ENCODE assay signal across 2 cellular contexts in the genomic region with DNA sequence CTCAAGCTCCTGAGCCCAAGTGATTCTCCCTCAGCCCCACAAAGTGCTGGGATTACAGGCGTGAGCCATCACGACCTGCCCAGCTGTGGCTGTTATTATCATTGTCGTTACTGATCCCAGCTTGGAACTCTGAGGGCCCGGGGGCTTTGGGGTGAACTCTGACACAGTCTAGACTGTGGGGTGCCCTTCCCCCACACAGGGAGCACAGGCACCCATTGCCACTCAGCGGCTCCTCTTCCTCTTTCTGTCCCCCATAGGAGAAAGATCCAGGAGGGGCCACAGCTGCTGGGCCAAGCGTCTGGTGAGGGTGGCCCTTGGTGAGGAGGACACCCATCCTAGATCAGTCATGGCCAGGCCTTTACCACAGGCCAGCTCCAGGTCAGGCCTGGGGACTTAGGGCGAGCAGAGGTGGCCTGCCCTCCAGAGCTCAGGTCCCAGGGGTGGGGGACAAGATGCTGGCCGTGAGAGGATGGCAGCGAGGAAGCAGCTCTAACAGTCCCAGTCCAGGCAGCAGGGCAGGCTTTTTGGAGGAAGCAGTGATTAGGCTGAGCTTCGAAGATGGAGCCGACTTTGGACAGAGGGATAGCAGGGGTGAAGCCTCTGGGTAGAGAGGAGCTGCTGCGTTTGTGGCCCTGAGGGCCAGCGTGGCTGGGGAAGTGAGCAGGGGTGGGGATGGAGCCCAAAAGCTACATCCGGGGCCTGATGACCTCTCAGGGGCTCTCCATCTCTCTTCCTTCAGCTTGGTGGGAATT.
TF ChIP-seq lines count a peak whose summit lies in the region.

No MANE protein-coding gene starts in this region.

TF ChIP-seq in SK-N-SH, 30 proteins besides CTCF, POLR2A, EP300 and RAD21 (continued from another document):
- TF ChIP-seq SMC3 (IDR thresholded peaks at IDR 0.05; ENCODE audit: low read depth, low read length) (no peak), TAF1 (IDR thresholded peaks at IDR 0.05; ENCODE audit: borderline replicate concordance, low read depth, low read length) (no peak), MEF2A (IDR thresholded peaks at IDR 0.05; ENCODE audit: borderline replicate concordance, low read depth) (no peak), POLR2AphosphoS5 (IDR thresholded peaks at IDR 0.05; ENCODE audit: low read depth, low read length) (no peak)

TF ChIP-seq in SK-N-SH treated with all-trans-retinoic acid at 6 μM for 48 hours, 23 proteins besides CTCF, POLR2A, EP300 and RAD21 (continued from another document):
- TF ChIP-seq ARNTL (CRISPR knock-in tag; IDR thresholded peaks at IDR 0.05; ENCODE audit: borderline replicate concordance, low read depth) (no peak), OSR1 (CRISPR knock-in tag; IDR thresholded peaks at IDR 0.05) (no peak), ZNF8 (CRISPR knock-in tag; IDR thresholded peaks at IDR 0.05) (no peak), RARB (CRISPR knock-in tag; IDR thresholded peaks at IDR 0.05) (no peak), TCF4 (CRISPR knock-in tag; IDR thresholded peaks at IDR 0.05; ENCODE audit: borderline replicate concordance) (no peak), ZFP30 (CRISPR knock-in tag; IDR thresholded peaks at IDR 0.05) (no peak), ZFP3 (CRISPR knock-in tag; IDR thresholded peaks at IDR 0.05) (no peak), BACH2 (CRISPR knock-in tag; IDR thresholded peaks at IDR 0.05; ENCODE audit: borderline replicate concordance) (no peak), ZNF70 (CRISPR knock-in tag; IDR thresholded peaks at IDR 0.05) (no peak)
- TF ChIP-seq, protein P1, sequence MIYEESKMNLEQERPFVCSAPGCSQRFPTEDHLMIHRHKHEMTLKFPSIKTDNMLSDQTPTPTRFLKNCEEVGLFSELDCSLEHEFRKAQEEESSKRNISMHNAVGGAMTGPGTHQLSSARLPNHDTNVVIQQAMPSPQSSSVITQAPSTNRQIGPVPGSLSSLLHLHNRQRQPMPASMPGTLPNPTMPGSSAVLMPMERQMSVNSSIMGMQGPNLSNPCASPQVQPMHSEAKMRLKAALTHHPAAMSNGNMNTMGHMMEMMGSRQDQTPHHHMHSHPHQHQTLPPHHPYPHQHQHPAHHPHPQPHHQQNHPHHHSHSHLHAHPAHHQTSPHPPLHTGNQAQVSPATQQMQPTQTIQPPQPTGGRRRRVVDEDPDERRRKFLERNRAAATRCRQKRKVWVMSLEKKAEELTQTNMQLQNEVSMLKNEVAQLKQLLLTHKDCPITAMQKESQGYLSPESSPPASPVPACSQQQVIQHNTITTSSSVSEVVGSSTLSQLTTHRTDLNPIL (CRISPR knock-in tag; IDR thresholded peaks at IDR 0.05; ENCODE audit: low read depth), result no peak
- TF ChIP-seq, protein P2, sequence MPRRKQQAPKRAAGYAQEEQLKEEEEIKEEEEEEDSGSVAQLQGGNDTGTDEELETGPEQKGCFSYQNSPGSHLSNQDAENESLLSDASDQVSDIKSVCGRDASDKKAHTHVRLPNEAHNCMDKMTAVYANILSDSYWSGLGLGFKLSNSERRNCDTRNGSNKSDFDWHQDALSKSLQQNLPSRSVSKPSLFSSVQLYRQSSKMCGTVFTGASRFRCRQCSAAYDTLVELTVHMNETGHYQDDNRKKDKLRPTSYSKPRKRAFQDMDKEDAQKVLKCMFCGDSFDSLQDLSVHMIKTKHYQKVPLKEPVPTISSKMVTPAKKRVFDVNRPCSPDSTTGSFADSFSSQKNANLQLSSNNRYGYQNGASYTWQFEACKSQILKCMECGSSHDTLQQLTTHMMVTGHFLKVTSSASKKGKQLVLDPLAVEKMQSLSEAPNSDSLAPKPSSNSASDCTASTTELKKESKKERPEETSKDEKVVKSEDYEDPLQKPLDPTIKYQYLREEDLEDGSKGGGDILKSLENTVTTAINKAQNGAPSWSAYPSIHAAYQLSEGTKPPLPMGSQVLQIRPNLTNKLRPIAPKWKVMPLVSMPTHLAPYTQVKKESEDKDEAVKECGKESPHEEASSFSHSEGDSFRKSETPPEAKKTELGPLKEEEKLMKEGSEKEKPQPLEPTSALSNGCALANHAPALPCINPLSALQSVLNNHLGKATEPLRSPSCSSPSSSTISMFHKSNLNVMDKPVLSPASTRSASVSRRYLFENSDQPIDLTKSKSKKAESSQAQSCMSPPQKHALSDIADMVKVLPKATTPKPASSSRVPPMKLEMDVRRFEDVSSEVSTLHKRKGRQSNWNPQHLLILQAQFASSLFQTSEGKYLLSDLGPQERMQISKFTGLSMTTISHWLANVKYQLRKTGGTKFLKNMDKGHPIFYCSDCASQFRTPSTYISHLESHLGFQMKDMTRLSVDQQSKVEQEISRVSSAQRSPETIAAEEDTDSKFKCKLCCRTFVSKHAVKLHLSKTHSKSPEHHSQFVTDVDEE (CRISPR knock-in tag; IDR thresholded peaks at IDR 0.05), result no peak
- TF ChIP-seq, protein P3, sequence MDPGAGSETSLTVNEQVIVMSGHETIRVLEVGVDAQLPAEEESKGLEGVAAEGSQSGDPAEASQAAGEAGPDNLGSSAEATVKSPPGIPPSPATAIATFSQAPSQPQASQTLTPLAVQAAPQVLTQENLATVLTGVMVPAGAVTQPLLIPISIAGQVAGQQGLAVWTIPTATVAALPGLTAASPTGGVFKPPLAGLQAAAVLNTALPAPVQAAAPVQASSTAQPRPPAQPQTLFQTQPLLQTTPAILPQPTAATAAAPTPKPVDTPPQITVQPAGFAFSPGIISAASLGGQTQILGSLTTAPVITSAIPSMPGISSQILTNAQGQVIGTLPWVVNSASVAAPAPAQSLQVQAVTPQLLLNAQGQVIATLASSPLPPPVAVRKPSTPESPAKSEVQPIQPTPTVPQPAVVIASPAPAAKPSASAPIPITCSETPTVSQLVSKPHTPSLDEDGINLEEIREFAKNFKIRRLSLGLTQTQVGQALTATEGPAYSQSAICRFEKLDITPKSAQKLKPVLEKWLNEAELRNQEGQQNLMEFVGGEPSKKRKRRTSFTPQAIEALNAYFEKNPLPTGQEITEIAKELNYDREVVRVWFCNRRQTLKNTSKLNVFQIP (CRISPR knock-in tag; IDR thresholded peaks at IDR 0.05; ENCODE audit: borderline replicate concordance, low read depth), result no peak
- TF ChIP-seq, protein P4, sequence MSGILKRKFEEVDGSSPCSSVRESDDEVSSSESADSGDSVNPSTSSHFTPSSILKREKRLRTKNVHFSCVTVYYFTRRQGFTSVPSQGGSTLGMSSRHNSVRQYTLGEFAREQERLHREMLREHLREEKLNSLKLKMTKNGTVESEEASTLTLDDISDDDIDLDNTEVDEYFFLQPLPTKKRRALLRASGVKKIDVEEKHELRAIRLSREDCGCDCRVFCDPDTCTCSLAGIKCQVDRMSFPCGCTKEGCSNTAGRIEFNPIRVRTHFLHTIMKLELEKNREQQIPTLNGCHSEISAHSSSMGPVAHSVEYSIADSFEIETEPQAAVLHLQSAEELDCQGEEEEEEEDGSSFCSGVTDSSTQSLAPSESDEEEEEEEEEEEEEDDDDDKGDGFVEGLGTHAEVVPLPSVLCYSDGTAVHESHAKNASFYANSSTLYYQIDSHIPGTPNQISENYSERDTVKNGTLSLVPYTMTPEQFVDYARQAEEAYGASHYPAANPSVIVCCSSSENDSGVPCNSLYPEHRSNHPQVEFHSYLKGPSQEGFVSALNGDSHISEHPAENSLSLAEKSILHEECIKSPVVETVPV (CRISPR knock-in tag; IDR thresholded peaks at IDR 0.05), result no peak
